Comparison of ENCODE assay signal across 29 cellular contexts in the genomic region with DNA sequence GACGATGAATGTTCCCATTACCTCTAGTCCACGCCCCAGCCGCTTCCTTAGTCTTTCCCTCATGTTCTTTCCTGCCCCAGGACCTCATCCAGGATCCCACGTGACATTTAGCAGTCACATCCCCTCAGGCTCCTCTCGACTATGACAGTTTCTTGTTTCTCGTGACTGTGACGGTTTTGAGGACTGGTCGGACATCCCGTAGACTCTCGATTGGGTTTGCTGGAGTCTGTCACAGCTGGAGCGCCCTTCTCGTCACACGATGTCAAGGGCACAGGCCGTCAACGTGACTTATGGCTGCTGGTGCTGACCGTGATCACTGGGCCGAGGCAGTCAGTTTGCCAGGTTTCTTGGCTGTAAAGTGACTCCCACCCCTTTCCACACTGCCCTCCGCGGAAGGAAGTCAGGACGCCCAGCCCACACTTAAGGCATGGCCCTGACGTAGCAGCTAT. TPM values are rescaled to one million over a fixed set of nuclear protein-coding genes. Genes with fewer than 3 reads are reported as not detected.
DNase-seq lines count a peak whose midpoint lies in the region; ATAC-seq, FAIRE-seq and TF ChIP-seq lines count a peak whose summit lies in the region.
"Had no signal": no experiment of that assay in that cellular context is flagged by ENCODE, and none has a peak within 500 bp of the region (broad histone marks: within the 10 kb centered on the region; RNA-seq: fewer than 3 reads in every experiment).

No MANE protein-coding gene starts in this region.

- TF ChIP-seq CTCF in progenitor cell of endocrine pancreas (IDR thresholded peaks at IDR 0.05; ENCODE audit: unreplicated experiment) = no peak
- no peak for TF ChIP-seq CTCF in PC-3 (conservative IDR thresholded peaks at IDR 0.05; ENCODE audit: low read depth, low read length)

- no peak for FAIRE-seq in GM12892 (lab: Jason Lieb, UNC)
- FAIRE-seq: endometrium, GM18507, small intestine had no signal

- CTCF ChIA-PET in PC-3 (lab: Charles Lee) = no interaction called here

- no peaks in the 10 kb centered on the region for H3K9me2 ChIP-seq in PC-3 (replicated peaks; ENCODE audit: low read length)
- H3K9me2 ChIP-seq: SK-N-SH had no signal

- no peak overlapping the region for H3K4me2 ChIP-seq in PC-3 (ENCODE audit: low read length)
- H3K4me2 ChIP-seq: SK-N-SH had no signal

- H3K9me3 Mint-ChIP-seq in progenitor cell of endocrine pancreas (ENCODE audit: low read depth) = no peaks in the 10 kb centered on the region
- no peaks in the 10 kb centered on the region for H3K9me3 Mint-ChIP-seq in T-helper 2 cell treated with Interferon-gamma antibody and Interleukin-4, amounts not matched to agents 5 μg/mL and 100 μg/mL, for 36 hours
- H3K9me3 Mint-ChIP-seq: activated naive CD8-positive, alpha-beta T cell treated with anti-CD3 and anti-CD28 coated beads for 36 hours; dendritic cell treated with granulocyte-macrophage colony-stimulating factor and Interleukin-4, amounts not matched to agents 40 ng/mL and 50 ng/mL, for 4 days; naive B cell had no signal

- no peaks in the 10 kb centered on the region for H3K4me1 Mint-ChIP-seq in progenitor cell of endocrine pancreas (ENCODE audit: low read depth)
- H3K4me1 Mint-ChIP-seq in T-helper 2 cell treated with Interferon-gamma antibody and Interleukin-4, amounts not matched to agents 5 μg/mL and 100 μg/mL, for 36 hours (ENCODE audit: low read depth) = peaks cover 2% of the 10 kb centered on the region

- peaks cover 9% of the 10 kb centered on the region for H3K4me1 ChIP-seq in right cardiac atrium (ENCODE audit: control insufficient read depth, insufficient read depth, low read length)
- H3K4me1 ChIP-seq in PC-3 (ENCODE audit: insufficient read depth, low read length) = peaks cover 33% of the 10 kb centered on the region
- H3K4me1 ChIP-seq: HAP-1 had no signal

- H3K4me3 ChIP-seq in right cardiac atrium (ENCODE audit: low read length) (no peak overlapping the region), PC-3 (ENCODE audit: low read length) (no peak overlapping the region)
- H3K4me3 ChIP-seq: ascending aorta, cardiac muscle cell, HAP-1 had no signal

- H2AFZ ChIP-seq in PC-3 (ENCODE audit: low read length) = no peak overlapping the region

- BruUV-seq in PC-3 (replicated peaks; lab: Mats Ljungman, UMichigan) = no TSS peak

- POLR2A ChIA-PET in PC-3 (lab: Charles Lee; ENCODE audit: unreplicated experiment) = no interaction called here

- peaks cover 18% of the 10 kb centered on the region for H3K36me3 Mint-ChIP-seq in progenitor cell of endocrine pancreas (ENCODE audit: insufficient read depth)
- peaks cover 18% of the 10 kb centered on the region for H3K36me3 Mint-ChIP-seq in T-helper 2 cell treated with Interferon-gamma antibody and Interleukin-4, amounts not matched to agents 5 μg/mL and 100 μg/mL, for 36 hours (ENCODE audit: low read depth)

- no peak overlapping the region for H3K9ac ChIP-seq in PC-3 (ENCODE audit: low read length)
- H3K9ac ChIP-seq: SK-N-SH had no signal

- TF ChIP-seq POLR2A in GM12892 (IDR thresholded peaks at IDR 0.05; ENCODE audit: low read depth, low read length) = no peak

- H3K79me2 ChIP-seq in PC-3 (ENCODE audit: low read length) = peaks cover 66% of the 10 kb centered on the region

- H3K27ac ChIP-seq in right cardiac atrium (ENCODE audit: low read length) (peak overlapping the region; percentile 40), PC-3 (ENCODE audit: low read length) (no peak overlapping the region)
- H3K27ac ChIP-seq: ascending aorta, cardiac muscle cell had no signal

- no peaks in the 10 kb centered on the region for H3K27me3 ChIP-seq in right cardiac atrium (ENCODE audit: control insufficient read depth, insufficient read depth)
- no peaks in the 10 kb centered on the region for H3K27me3 ChIP-seq in PC-3 (ENCODE audit: low read length)
- H3K27me3 ChIP-seq: ascending aorta, cardiac muscle cell had no signal

- H3K27ac Mint-ChIP-seq in progenitor cell of endocrine pancreas = peak overlapping the region; percentile 64
- H3K27ac Mint-ChIP-seq in T-helper 2 cell treated with Interferon-gamma antibody and Interleukin-4, amounts not matched to agents 5 μg/mL and 100 μg/mL, for 36 hours = no peak overlapping the region
- H3K27ac Mint-ChIP-seq: activated naive CD8-positive, alpha-beta T cell treated with anti-CD3 and anti-CD28 coated beads for 36 hours; CD4-positive, CD25-positive, alpha-beta regulatory T cell; dendritic cell treated with granulocyte-macrophage colony-stimulating factor and Interleukin-4, amounts not matched to agents 40 ng/mL and 50 ng/mL, for 4 days; T-helper 17 cell had no signal

- intact Hi-C loops in Right ventricle myocardium superior (cut with DNase I) = no loop called here
- intact Hi-C loops in cardiac septum (cut with DNase I) = no loop called here
- intact Hi-C loops in right cardiac atrium (cut with DNase I) = no loop called here
- intact Hi-C loops in PC-3 (cut with micrococcal nuclease) = no loop called here

- no peaks in the 10 kb centered on the region for H3K9me3 ChIP-seq in right cardiac atrium (ENCODE audit: control insufficient read depth, low read length)
- no peaks in the 10 kb centered on the region for H3K9me3 ChIP-seq in PC-3 (ENCODE audit: low read length)
- H3K9me3 ChIP-seq: ascending aorta, HAP-1, SK-N-SH had no signal

- peaks cover 8% of the 10 kb centered on the region for H3F3A ChIP-seq in PC-3 (ENCODE audit: low read length, unreplicated experiment)

- 51% methylated on average over 21 of the region's 21 CpGs for WGBS in right cardiac atrium

- peaks cover 13% of the 10 kb centered on the region; the same call in 1 of the 2 replicates for H4K20me1 ChIP-seq in PC-3 (ENCODE audit: low read length)

- no peaks in the 10 kb centered on the region for H3K27me3 Mint-ChIP-seq in progenitor cell of endocrine pancreas
- no peaks in the 10 kb centered on the region for H3K27me3 Mint-ChIP-seq in T-helper 2 cell treated with Interferon-gamma antibody and Interleukin-4, amounts not matched to agents 5 μg/mL and 100 μg/mL, for 36 hours (ENCODE audit: low read depth)
- H3K27me3 Mint-ChIP-seq: activated naive CD8-positive, alpha-beta T cell treated with anti-CD3 and anti-CD28 coated beads for 36 hours; CD4-positive, CD25-positive, alpha-beta regulatory T cell; dendritic cell treated with granulocyte-macrophage colony-stimulating factor and Interleukin-4, amounts not matched to agents 40 ng/mL and 50 ng/mL, for 4 days; naive B cell; T-helper 17 cell had no signal

- DNase-seq in Right ventricle myocardium superior (peak; percentile 44), cardiac septum (ENCODE audit: low spot score) (no peak), right cardiac atrium (peak in 1 of 3 donors; percentile 37), progenitor cell of endocrine pancreas (ENCODE audit: low spot score, unreplicated experiment) (no peak), GM12892 (ENCODE audit: insufficient read length) (no peak), PC-3 (no peak)
- no peak for DNase-seq in T-helper 2 cell treated with Interferon-gamma antibody and Interleukin-4, amounts not matched to agents 5 μg/mL and 100 μg/mL, for 36 hours (ENCODE audit: low spot score)
- no peak for DNase-seq in stimulated activated CD4-positive, alpha-beta T cell treated with anti-CD3 and anti-CD28 coated beads, Interleukin-12 subunit alpha, Interleukin-12 subunit beta, amount 100 ng/mL, for 4 hours
- DNase-seq: 8988T; activated effector memory CD4-positive, alpha-beta T cell treated with anti-CD3 and anti-CD28 coated beads, Interleukin-2, amount 50 U/mL, for 16 hours; activated naive CD8-positive, alpha-beta T cell treated with anti-CD3 and anti-CD28 coated beads for 36 hours; activated T-cell treated with anti-CD3 and anti-CD28 coated beads, Interleukin-2, amount 50 U/mL, for 1 hour; CD4-positive, CD25-positive, alpha-beta regulatory T cell; DND-41; Kasumi-1; left colon; naive B cell; NCI-H1436 treated with DMSO at 0.1 percent for 48 hours; NCI-H446 treated with DMSO at 0.1 percent for 48 hours; occipital lobe; SK-N-SH; small intestine; T-helper 17 cell had no signal

- ATAC-seq in Right ventricle myocardium superior (ENCODE audit: poor library complexity) (peak; percentile 19), right cardiac atrium (peak in 1 of 2 donors; percentile 59), PC-3 (no peak)
- ATAC-seq: left colon, T-helper 17 cell had no signal

- H3K36me3 ChIP-seq in PC-3 (ENCODE audit: low read depth, low read length) = peaks cover 59% of the 10 kb centered on the region

- no peak overlapping the region for H3K4me3 Mint-ChIP-seq in progenitor cell of endocrine pancreas (ENCODE audit: low read depth)
- H3K4me3 Mint-ChIP-seq in T-helper 2 cell treated with Interferon-gamma antibody and Interleukin-4, amounts not matched to agents 5 μg/mL and 100 μg/mL, for 36 hours = no peak overlapping the region
- H3K4me3 Mint-ChIP-seq: activated naive CD8-positive, alpha-beta T cell treated with anti-CD3 and anti-CD28 coated beads for 36 hours; CD4-positive, CD25-positive, alpha-beta regulatory T cell; dendritic cell treated with granulocyte-macrophage colony-stimulating factor and Interleukin-4, amounts not matched to agents 40 ng/mL and 50 ng/mL, for 4 days; T-helper 17 cell had no signal

RNA-seq across cellular contexts. Expression of gene ELAVL1, which starts 22.8 kb away (rescaled TPM):
- 49.4 TPM for total RNA-seq in Right ventricle myocardium superior
- 55.2 TPM for total RNA-seq in cardiac septum
- 10 to 100 TPM; 55.4 to 67.5 (median 64.6) TPM for total RNA-seq in right cardiac atrium
- polyA plus RNA-seq in right cardiac atrium = 28.4 TPM
- 125 and 130 TPM in 2 replicates for total RNA-seq in progenitor cell of endocrine pancreas
- 62.8 TPM for polyA plus RNA-seq in GM12892 (2012; ENCODE audit: missing spikeins)
- total RNA-seq in PC-3 (2014; rRNA removed) = 87.2 and 111 TPM in 2 replicates

RNA-seq across cellular contexts. Expression of gene TIMM44, which starts 39.2 kb away (rescaled TPM):
- 116 TPM for total RNA-seq in Right ventricle myocardium superior
- total RNA-seq in cardiac septum = 82.6 TPM
- 10 to 100 TPM; 51.1 to 88.9 (median 64.0) TPM for total RNA-seq in right cardiac atrium
- polyA plus RNA-seq in right cardiac atrium = 64.6 TPM
- total RNA-seq in progenitor cell of endocrine pancreas = 75.0 and 75.2 TPM in 2 replicates
- 37.6 TPM for polyA plus RNA-seq in GM12892 (2012; ENCODE audit: missing spikeins)
- 191 and 262 TPM in 2 replicates for total RNA-seq in PC-3 (2014; rRNA removed)

RNA-seq across cellular contexts. Expression of gene CTXN1, which starts 56.7 kb away (rescaled TPM):
- total RNA-seq in Right ventricle myocardium superior (0.16 TPM), cardiac septum (0.24 TPM), right cardiac atrium (under 1 TPM in 2 of 4 donors, not detected in 2; 0.24 to 0.34 TPM), progenitor cell of endocrine pancreas (97.9 and 114 TPM in 2 replicates), PC-3 (2014; rRNA removed) (11.4 and 40.3 TPM in 2 replicates)
- polyA plus RNA-seq in right cardiac atrium = 0.16 TPM
- not detected for polyA plus RNA-seq in GM12892 (2012; ENCODE audit: missing spikeins)
- total RNA-seq: ascending aorta; CD4-positive, CD25-positive, alpha-beta regulatory T cell; T-helper 17 cell had no signal
- polyA plus RNA-seq: CD4-positive, CD25-positive, alpha-beta regulatory T cell had no signal
